Comparison of ENCODE assay signal across 20 cellular contexts in genomic region chr17:52827526-52827925, GRCh38.
DNase-seq lines count a peak whose midpoint lies in the region; ATAC-seq and TF ChIP-seq lines count a peak whose summit lies in the region.
"Had no signal": no experiment of that assay in that cellular context is flagged by ENCODE, and none has a peak within 500 bp of the region (broad histone marks: within the 10 kb centered on the region; RNA-seq: fewer than 3 reads in every experiment).

No MANE protein-coding gene starts in this region.

- TF ChIP-seq POLR2A in transverse colon (IDR thresholded peaks at IDR 0.05) = no peak

- H3K4me3 Mint-ChIP-seq in chondrocyte (ENCODE audit: unreplicated experiment) = no peak overlapping the region

- H4K20me1 ChIP-seq in PC-9 (ENCODE audit: insufficient read depth) = no peaks in the 10 kb centered on the region

- peak overlapping the region; percentile 29; the same call in 1 of the 2 replicates for H3K4me3 ChIP-seq in PC-9
- no peak overlapping the region for H3K4me3 ChIP-seq in liver (ENCODE audit: low read depth in 1 of 3, low read length in 3 of 3)
- H3K4me3 ChIP-seq in transverse colon = no peak overlapping the region

- H3K9me3 ChIP-seq in PC-9 (ENCODE audit: insufficient read depth, low read depth) (peaks cover 6% of the 10 kb centered on the region; the same call in 1 of the 2 replicates), liver (ENCODE audit: control insufficient read depth in 4 of 4, low read length in 3 of 4) (no peaks in the 10 kb centered on the region), transverse colon (no peaks in the 10 kb centered on the region)

- H3K79me2 ChIP-seq in PC-9 (ENCODE audit: low read depth) = no peaks in the 10 kb centered on the region

- no peaks in the 10 kb centered on the region for H3K27me3 Mint-ChIP-seq in chondrocyte (ENCODE audit: low read depth)

- H2AFZ ChIP-seq in PC-9 = no peak overlapping the region

- no peak for ATAC-seq in HG03097 (IDR thresholded peaks at IDR 0.05; ENCODE audit: low FRiP score, unreplicated experiment)

- H3K27ac ChIP-seq in PC-9 (no peak overlapping the region), liver (ENCODE audit: low read depth in 1 of 2, low read length in 2 of 2) (no peak overlapping the region), transverse colon (peak overlapping the region in 2 of 4 donors; percentile 1 to 9)
- H3K27ac ChIP-seq: 22Rv1, C4-2B had no signal

- H3F3A ChIP-seq in PC-9 (ENCODE audit: insufficient read depth, low read depth) = no peaks in the 10 kb centered on the region

- no peaks in the 10 kb centered on the region for H3K36me3 Mint-ChIP-seq in chondrocyte (ENCODE audit: low read depth)

- H3K36me3 ChIP-seq in PC-9 (ENCODE audit: low read depth) = no peaks in the 10 kb centered on the region
- H3K36me3 ChIP-seq in liver (ENCODE audit: control insufficient read depth in 4 of 4, insufficient read depth in 3 of 4, low read depth in 1 of 4, low read length in 3 of 4) = no peaks in the 10 kb centered on the region
- no peaks in the 10 kb centered on the region for H3K36me3 ChIP-seq in transverse colon

- DNase-seq in NCI-H2029 (lab: John Stamatoyannopoulos, UW) (peak; percentile 11), NCI-H2029 treated with DMSO at 0.1 percent for 48 hours (lab: John Stamatoyannopoulos, UW) (no peak), PC-9 (peak in 1 of 2 experiments; percentile 65), transverse colon (peak; percentile 35), midbrain (lab: John Stamatoyannopoulos, UW) (no peak), chondrocyte (ENCODE audit: low spot score) (no peak)
- DNase-seq: AML-193, GOT3, IMR-90, MM.1S, NCI-H1092, NCI-H146, NCI-H2081 treated with DMSO at 0.1 percent for 48 hours, NCI-H2227 treated with DMSO at 0.1 percent for 48 hours, NCI-H510A treated with DMSO at 0.1 percent for 48 hours, NCI-H82 had no signal

- CTCF ChIA-PET in PC-9 (lab: Charles Lee) = no interaction called here

- no peak overlapping the region for H3K9ac ChIP-seq in liver (ENCODE audit: low read depth in 1 of 2, low read length in 2 of 2)

- intact Hi-C loops in PC-9 (cut with micrococcal nuclease; ENCODE audit: unreplicated experiment) = no loop called here
- intact Hi-C loops in transverse colon (cut with DNase I; ENCODE audit: low total_unique reads) = no loop called here

- no peak for TF ChIP-seq RAD21 in liver (IDR thresholded peaks at IDR 0.05)

- in situ Hi-C loops in transverse colon (cut with MboI; ENCODE audit: low pct_ligation_motif_present in 1 of 4, low pct_unique_long_range_greater_than_20kb in 1 of 4, low sequenced_read_pairs in 3 of 4) = loop anchor here in 1 of 4 donors (25.0 kb wide), 1 partner anchor 190 kb away; no protein-coding TSS in a partner anchor

- 40% methylated on average over 8 of the region's 8 CpGs for WGBS in liver
- 30 to 60% methylated on average over 3 to 8 of the region's 8 CpGs for WGBS in transverse colon (ENCODE audit: low coverage in 1 of 2), 2 donors

- H3K4me1 ChIP-seq in PC-9 (replicated peaks; ENCODE audit: insufficient read depth) (no peaks in the 10 kb centered on the region), liver (ENCODE audit: control insufficient read depth in 4 of 4, insufficient read depth in 4 of 4, low read length in 3 of 4) (peaks cover 6 to 18% (median 12%) of the 10 kb centered on the region in 4 donors), transverse colon (peaks cover 0 to 44% (median 9%) of the 10 kb centered on the region in 4 donors)

- H3K9me3 Mint-ChIP-seq in chondrocyte (ENCODE audit: low read depth) = no peaks in the 10 kb centered on the region

- H3K9me2 ChIP-seq in PC-9 (ENCODE audit: insufficient read depth) = no peaks in the 10 kb centered on the region

- no peak overlapping the region for H3K27ac Mint-ChIP-seq in chondrocyte (ENCODE audit: unreplicated experiment)

- BruUV-seq in PC-9 (replicated peaks; lab: Mats Ljungman, UMichigan) = no TSS peak

- H3K27me3 ChIP-seq in PC-9 (ENCODE audit: insufficient read depth, low read depth) = no peaks in the 10 kb centered on the region
- H3K27me3 ChIP-seq in liver (ENCODE audit: control insufficient read depth in 4 of 4, insufficient read depth in 4 of 4, low read length in 3 of 4) = no peaks in the 10 kb centered on the region
- no peaks in the 10 kb centered on the region for H3K27me3 ChIP-seq in transverse colon

- no peak for TF ChIP-seq CTCF in PC-9 (conservative IDR thresholded peaks at IDR 0.05)
- TF ChIP-seq CTCF in liver (IDR thresholded peaks at IDR 0.05; ENCODE audit: low read depth, low read length, missing input control) = no peak
- TF ChIP-seq CTCF in transverse colon (IDR thresholded peaks at IDR 0.05) = no peak
- TF ChIP-seq CTCF in chondrocyte (IDR thresholded peaks at IDR 0.05) = no peak

- POLR2A ChIA-PET in PC-9 (lab: Charles Lee; ENCODE audit: unreplicated experiment) = no interaction called here

- peak overlapping the region; percentile 59 for H3K4me2 ChIP-seq in PC-9

- no peak for TF ChIP-seq EP300 in transverse colon (IDR thresholded peaks at IDR 0.05; ENCODE audit: low read depth)

- H3K4me1 Mint-ChIP-seq in chondrocyte (ENCODE audit: low read depth) = no peaks in the 10 kb centered on the region

TF ChIP-seq in liver, 16 proteins besides CTCF, POLR2A, EP300 and RAD21:
- TF ChIP-seq RXRA (IDR thresholded peaks at IDR 0.05) = peak in 1 of 2 donors; percentile 60
- no peak for TF ChIP-seq EGR1 (IDR thresholded peaks at IDR 0.05; ENCODE audit: low read depth in 2 of 2)
- peak in 1 of 2 donors; percentile 16 for TF ChIP-seq JUND (IDR thresholded peaks at IDR 0.05)
- peak in 1 of 2 donors; percentile 59 for TF ChIP-seq HNF4A (conservative IDR thresholded peaks at IDR 0.05)
- peak; percentile 64 for TF ChIP-seq YY1 (IDR thresholded peaks at IDR 0.05)
- peak; percentile 34 for TF ChIP-seq FOXA1 (IDR thresholded peaks at IDR 0.05)
- no peak for TF ChIP-seq FOXA2 (IDR thresholded peaks at IDR 0.05)
- TF ChIP-seq ZBTB33 (IDR thresholded peaks at IDR 0.05) = no peak
- TF ChIP-seq MAX (IDR thresholded peaks at IDR 0.05) = peak; percentile 26

Comparison
In these comparisons a context has a peak if more than half of its experiments do, and no peak if none do; other contexts are left out.
1. DNase-seq: peak in NCI-H2029 (single experiment) and transverse colon (single experiment); none in NCI-H2029 treated with DMSO at 0.1 percent for 48 hours (single experiment), midbrain (single experiment) and chondrocyte (single experiment).